Comparison of ENCODE assay signal across 1 cellular context in the genomic region with DNA sequence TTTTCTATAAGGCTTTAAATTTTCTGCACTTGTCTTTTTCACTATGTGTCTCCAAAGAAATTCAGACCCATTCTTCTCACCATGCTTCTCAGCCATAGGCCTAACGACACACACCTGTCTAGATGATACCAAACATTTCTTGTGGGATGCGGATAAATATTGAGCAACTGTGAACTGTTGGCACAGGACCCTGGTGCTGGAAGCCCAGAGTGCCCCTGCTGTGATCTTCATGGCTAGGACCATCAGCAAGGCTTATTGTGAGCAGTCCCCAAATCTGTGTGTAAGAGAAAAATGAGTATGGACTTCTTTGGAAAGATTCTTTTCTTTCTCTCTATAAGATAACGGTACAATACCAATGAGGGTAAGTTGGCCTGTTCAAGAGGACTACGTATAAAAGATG.
TF ChIP-seq lines count a peak whose summit lies in the region.

No MANE protein-coding gene starts in this region.

TF ChIP-seq in SK-N-SH, 30 proteins besides CTCF, POLR2A, EP300 and RAD21 (continued from another document):
- no peak for TF ChIP-seq RFX5 (IDR thresholded peaks at IDR 0.05; ENCODE audit: low read length)
- TF ChIP-seq GATA2 (CRISPR knock-in tag; IDR thresholded peaks at IDR 0.05) = no peak
- TF ChIP-seq GABPA (IDR thresholded peaks at IDR 0.05; ENCODE audit: low read depth) = no peak
- TF ChIP-seq, protein P1, sequence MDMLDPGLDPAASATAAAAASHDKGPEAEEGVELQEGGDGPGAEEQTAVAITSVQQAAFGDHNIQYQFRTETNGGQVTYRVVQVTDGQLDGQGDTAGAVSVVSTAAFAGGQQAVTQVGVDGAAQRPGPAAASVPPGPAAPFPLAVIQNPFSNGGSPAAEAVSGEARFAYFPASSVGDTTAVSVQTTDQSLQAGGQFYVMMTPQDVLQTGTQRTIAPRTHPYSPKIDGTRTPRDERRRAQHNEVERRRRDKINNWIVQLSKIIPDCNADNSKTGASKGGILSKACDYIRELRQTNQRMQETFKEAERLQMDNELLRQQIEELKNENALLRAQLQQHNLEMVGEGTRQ (IDR thresholded peaks at IDR 0.05; ENCODE audit: borderline replicate concordance, low read depth, low read length) = no peak
- TF ChIP-seq RCOR1 (IDR thresholded peaks at IDR 0.05; ENCODE audit: low read length) = no peak
- TF ChIP-seq FOXM1 (IDR thresholded peaks at IDR 0.05; ENCODE audit: low read depth) = no peak
- TF ChIP-seq EZH2phosphoT487 (IDR thresholded peaks at IDR 0.05; ENCODE audit: borderline replicate concordance, low read depth) = no peak
- TF ChIP-seq, protein P2, sequence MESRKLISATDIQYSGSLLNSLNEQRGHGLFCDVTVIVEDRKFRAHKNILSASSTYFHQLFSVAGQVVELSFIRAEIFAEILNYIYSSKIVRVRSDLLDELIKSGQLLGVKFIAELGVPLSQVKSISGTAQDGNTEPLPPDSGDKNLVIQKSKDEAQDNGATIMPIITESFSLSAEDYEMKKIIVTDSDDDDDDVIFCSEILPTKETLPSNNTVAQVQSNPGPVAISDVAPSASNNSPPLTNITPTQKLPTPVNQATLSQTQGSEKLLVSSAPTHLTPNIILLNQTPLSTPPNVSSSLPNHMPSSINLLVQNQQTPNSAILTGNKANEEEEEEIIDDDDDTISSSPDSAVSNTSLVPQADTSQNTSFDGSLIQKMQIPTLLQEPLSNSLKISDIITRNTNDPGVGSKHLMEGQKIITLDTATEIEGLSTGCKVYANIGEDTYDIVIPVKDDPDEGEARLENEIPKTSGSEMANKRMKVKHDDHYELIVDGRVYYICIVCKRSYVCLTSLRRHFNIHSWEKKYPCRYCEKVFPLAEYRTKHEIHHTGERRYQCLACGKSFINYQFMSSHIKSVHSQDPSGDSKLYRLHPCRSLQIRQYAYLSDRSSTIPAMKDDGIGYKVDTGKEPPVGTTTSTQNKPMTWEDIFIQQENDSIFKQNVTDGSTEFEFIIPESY (IDR thresholded peaks at IDR 0.05; ENCODE audit: borderline replicate concordance, low read depth) = no peak
- TF ChIP-seq NRF1 (IDR thresholded peaks at IDR 0.05; ENCODE audit: low read depth, low read length) = no peak
- TF ChIP-seq RXRA (IDR thresholded peaks at IDR 0.05; ENCODE audit: borderline replicate concordance, low read depth) = no peak
- TF ChIP-seq, protein P3, sequence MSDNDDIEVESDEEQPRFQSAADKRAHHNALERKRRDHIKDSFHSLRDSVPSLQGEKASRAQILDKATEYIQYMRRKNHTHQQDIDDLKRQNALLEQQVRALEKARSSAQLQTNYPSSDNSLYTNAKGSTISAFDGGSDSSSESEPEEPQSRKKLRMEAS (IDR thresholded peaks at IDR 0.05; ENCODE audit: low read depth) = no peak
- no peak for TF ChIP-seq TCF12 (IDR thresholded peaks at IDR 0.05)
- no peak for TF ChIP-seq MEF2A (IDR thresholded peaks at IDR 0.05; ENCODE audit: borderline replicate concordance, low read depth)
TF ChIP-seq in SK-N-SH: peak in this region for 0.
